ENCODE assay signal across 15 cellular contexts in genomic region chr22:23591846-23592245, GRCh38. TPM values are rescaled to one million over a fixed set of nuclear protein-coding genes. Genes with fewer than 3 reads are reported as not detected.
DNase-seq lines count a peak whose midpoint lies in the region; ATAC-seq and TF ChIP-seq lines count a peak whose summit lies in the region.
"Had no signal": no experiment of that assay in that cellular context is flagged by ENCODE, and none has a peak within 500 bp of the region (broad histone marks: within the 10 kb centered on the region; RNA-seq: fewer than 3 reads in every experiment).

No MANE protein-coding gene starts in this region.

- H3K27ac Mint-ChIP-seq in endodermal cell = peak overlapping the region; percentile 75
- H3K27ac Mint-ChIP-seq: CD8-positive, alpha-beta memory T cell had no signal

- H3K4me1 ChIP-seq in BLaER1 treated with 17β-estradiol and CSF1 and Interleukin-3, amounts not matched to agents 10 nM and 100 nM = peaks cover 9 to 84% (median 77%) of the 10 kb centered on the region in 10 experiments
- H3K4me1 ChIP-seq in endodermal cell (ENCODE audit: control insufficient read depth, insufficient read depth, low read length) (peaks cover 5% of the 10 kb centered on the region), ovary (ENCODE audit: insufficient read depth) (peaks cover 7% of the 10 kb centered on the region)

- DNase-seq in endodermal cell (peak; percentile 59), ovary (peak in 4 of 5 donors; percentile 67 to 80 (median 72)), T-helper 2 cell (no peak), HEK293T (ENCODE audit: extremely low spot score) (no peak)
- DNase-seq: NCI-H1436 treated with DMSO at 0.1 percent for 48 hours, NCI-H510A, NCI-H774 had no signal

- no peak overlapping the region; a peak in 1 of 20 replicates for H3K4me3 ChIP-seq in BLaER1 treated with 17β-estradiol and CSF1 and Interleukin-3, amounts not matched to agents 10 nM and 100 nM
- H3K4me3 ChIP-seq in endodermal cell (ENCODE audit: low read length) = no peak overlapping the region
- H3K4me3 ChIP-seq in ovary = no peak overlapping the region

- peaks cover 11% of the 10 kb centered on the region for H3K4me1 Mint-ChIP-seq in endodermal cell
- H3K4me1 Mint-ChIP-seq: CD8-positive, alpha-beta memory T cell had no signal

- POLR2A ChIA-PET in HEK293T (lab: Yijun Ruan, JAX) = no interaction called here

- no peak for TF ChIP-seq POLR2A in ovary (IDR thresholded peaks at IDR 0.05)

- no peak for TF ChIP-seq CTCF in endodermal cell (conservative IDR thresholded peaks at IDR 0.05)
- TF ChIP-seq CTCF in ovary (IDR thresholded peaks at IDR 0.05) = no peak

- ATAC-seq in HG02840 (IDR thresholded peaks at IDR 0.05; ENCODE audit: low FRiP score, unreplicated experiment) (no peak), HG03139 (IDR thresholded peaks at IDR 0.05; ENCODE audit: unreplicated experiment) (no peak)

- CTCF ChIA-PET in HEK293T (lab: Yijun Ruan, JAX) = interaction anchor here (0.5 to 2.0 kb wide), 12 partner anchors 8 to 904 kb away, joined by 3 to 12 read pairs (median 5); partner anchors contain the start of gene IGLL1

- TF ChIP-seq EP300 in ovary (IDR thresholded peaks at IDR 0.05) = no peak

- no peaks in the 10 kb centered on the region for H3K9me3 Mint-ChIP-seq in endodermal cell

- no peaks in the 10 kb centered on the region for H3K36me3 ChIP-seq in BLaER1 treated with 17β-estradiol and CSF1 and Interleukin-3, amounts not matched to agents 10 nM and 100 nM
- H3K36me3 ChIP-seq in KOPT-K1 (ENCODE audit: insufficient read depth, low read length) = no peaks in the 10 kb centered on the region
- H3K36me3 ChIP-seq in endodermal cell (ENCODE audit: control insufficient read depth, insufficient read depth, low read length) = no peaks in the 10 kb centered on the region
- no peaks in the 10 kb centered on the region for H3K36me3 ChIP-seq in ovary

- H3K27me3 Mint-ChIP-seq in endodermal cell (ENCODE audit: insufficient read depth) = peaks cover 14% of the 10 kb centered on the region

- H3K9me3 ChIP-seq in BLaER1 treated with 17β-estradiol and CSF1 and Interleukin-3, amounts not matched to agents 10 nM and 100 nM (replicated peaks in 1 of 11) = peaks cover 5 to 15% (median 11%) of the 10 kb centered on the region in 11 experiments; a peak in 10 of 22 replicates
- H3K9me3 ChIP-seq in KOPT-K1 (ENCODE audit: insufficient read depth, low read length, poor library complexity, severe bottlenecking) (no peaks in the 10 kb centered on the region), endodermal cell (ENCODE audit: control insufficient read depth, low read length) (no peaks in the 10 kb centered on the region), ovary (no peaks in the 10 kb centered on the region)

- H3K27me3 ChIP-seq in BLaER1 treated with 17β-estradiol and CSF1 and Interleukin-3, amounts not matched to agents 10 nM and 100 nM = no peaks in the 10 kb centered on the region
- H3K27me3 ChIP-seq in endodermal cell (ENCODE audit: control insufficient read depth, insufficient read depth, low read length, poor library complexity, severe bottlenecking) (no peaks in the 10 kb centered on the region), ovary (no peaks in the 10 kb centered on the region)

- H3K27ac ChIP-seq in BLaER1 treated with 17β-estradiol and CSF1 and Interleukin-3, amounts not matched to agents 10 nM and 100 nM = peak overlapping the region in 9 of 11 experiments; percentile 9 to 70 (median 62); a peak in 16 of 22 replicates
- H3K27ac ChIP-seq in KOPT-K1 (ENCODE audit: low read depth, low read length, poor library complexity, severe bottlenecking) (peak overlapping the region; percentile 46), endodermal cell (ENCODE audit: low read depth, low read length) (no peak overlapping the region), ovary (peak overlapping the region; percentile 43 to 90)
- H3K27ac ChIP-seq: C4-2B had no signal

- peak overlapping the region; percentile 52 to 99 (median 70); a peak in 21 of 22 replicates for H3K4me2 ChIP-seq in BLaER1 treated with 17β-estradiol and CSF1 and Interleukin-3, amounts not matched to agents 10 nM and 100 nM

- WGBS in endodermal cell (ENCODE audit: insufficient coverage in 1 of 2, insufficient read length in 1 of 2), 2 experiments = 78 to 84% methylated on average over 5 to 7 of the region's 7 CpGs
- WGBS in ovary, 3 donors = 25 to 50% (median 50%) methylated on average over 7 of the region's 7 CpGs

- H4K20me1 ChIP-seq in BLaER1 treated with 17β-estradiol and CSF1 and Interleukin-3, amounts not matched to agents 10 nM and 100 nM = no peaks in the 10 kb centered on the region

- no peaks in the 10 kb centered on the region for H3K36me3 Mint-ChIP-seq in endodermal cell (ENCODE audit: low read depth)

- intact Hi-C loops in ovary (cut with DNase I) = loop anchor here in 2 of 4 donors (2.0 to 10.0 kb wide), 3 partner anchors 47 to 210 kb away; no protein-coding TSS in a partner anchor

- no peak overlapping the region for H3K4me3 Mint-ChIP-seq in endodermal cell
- H3K4me3 Mint-ChIP-seq: CD8-positive, alpha-beta memory T cell had no signal

- H3K9ac ChIP-seq in BLaER1 treated with 17β-estradiol and CSF1 and Interleukin-3, amounts not matched to agents 10 nM and 100 nM = peak overlapping the region in 9 of 11 experiments; percentile 4 to 49 (median 39); a peak in 13 of 22 replicates
- H3K9ac ChIP-seq in endodermal cell (ENCODE audit: extremely low read depth, low read length, poor library complexity, severe bottlenecking) = no peak overlapping the region

TF ChIP-seq in HEK293T, 16 proteins besides CTCF, POLR2A, EP300 and RAD21:
- TF ChIP-seq FOXM1 (IDR thresholded peaks at IDR 0.05; ENCODE audit: borderline replicate concordance) (no peak), LEF1 (IDR thresholded peaks at IDR 0.05; ENCODE audit: borderline replicate concordance) (no peak), CTBP1 (IDR thresholded peaks at IDR 0.05; ENCODE audit: borderline replicate concordance) (no peak), SUZ12 (IDR thresholded peaks at IDR 0.05) (no peak), TARDBP (IDR thresholded peaks at IDR 0.05) (no peak), PKNOX1 (IDR thresholded peaks at IDR 0.05) (no peak), HDGF (IDR thresholded peaks at IDR 0.05; ENCODE audit: borderline replicate concordance) (no peak), BHLHE40 (IDR thresholded peaks at IDR 0.05; ENCODE audit: borderline replicate concordance) (no peak), FOXK2 (IDR thresholded peaks at IDR 0.05) (no peak), FOXA1 (IDR thresholded peaks at IDR 0.05) (no peak), ZNF384 (IDR thresholded peaks at IDR 0.05) (no peak), ARNT (IDR thresholded peaks at IDR 0.05) (no peak), SP1 (IDR thresholded peaks at IDR 0.05) (no peak), NFRKB (IDR thresholded peaks at IDR 0.05) (no peak)

RNA-seq across cellular contexts. Expression of gene IGLL1, which starts 11.8 kb away (rescaled TPM):
- total RNA-seq in endodermal cell (not detected), ovary (under 1 TPM in 1 of 7 donors, not detected in 6; 0.34 TPM)
- not detected for polyA plus RNA-seq in endodermal cell (2013, experiment 1 of 2)
- not detected for polyA plus RNA-seq in endodermal cell (2013, experiment 2 of 2)
- not detected for polyA plus RNA-seq in ovary
- total RNA-seq: Calu3; CD8-positive, alpha-beta memory T cell; Daoy had no signal
- polyA plus RNA-seq: CD8-positive, alpha-beta memory T cell had no signal

RNA-seq across cellular contexts. Expression of gene DRICH1, which starts 40.3 kb away (rescaled TPM):
- under 1 TPM in 1 of 2 donors, not detected in 1; 0.24 TPM for total RNA-seq in endodermal cell
- not detected for polyA plus RNA-seq in endodermal cell (2013, experiment 1 of 2)
- polyA plus RNA-seq in endodermal cell (2013, experiment 2 of 2) = 0.21 TPM
- total RNA-seq in ovary = 1 to 10 TPM in 3 of 7 donors, under 1 TPM in 3, not detected in 1; 0.62 to 3.6 (median 1.0) TPM
- polyA plus RNA-seq in ovary = under 1 TPM; 0.32 to 0.35 TPM
- total RNA-seq: Daoy had no signal
- polyA plus RNA-seq: CD8-positive, alpha-beta memory T cell had no signal

Comparison
In these comparisons a context has a peak if more than half of its experiments do, and no peak if none do; other contexts are left out.
1. DNase-seq: peak in endodermal cell (single experiment) and ovary (4 of 5); none in T-helper 2 cell (0 of 5) and HEK293T (single experiment).